ENCODE assay signal across 25 cellular contexts in the genomic region with DNA sequence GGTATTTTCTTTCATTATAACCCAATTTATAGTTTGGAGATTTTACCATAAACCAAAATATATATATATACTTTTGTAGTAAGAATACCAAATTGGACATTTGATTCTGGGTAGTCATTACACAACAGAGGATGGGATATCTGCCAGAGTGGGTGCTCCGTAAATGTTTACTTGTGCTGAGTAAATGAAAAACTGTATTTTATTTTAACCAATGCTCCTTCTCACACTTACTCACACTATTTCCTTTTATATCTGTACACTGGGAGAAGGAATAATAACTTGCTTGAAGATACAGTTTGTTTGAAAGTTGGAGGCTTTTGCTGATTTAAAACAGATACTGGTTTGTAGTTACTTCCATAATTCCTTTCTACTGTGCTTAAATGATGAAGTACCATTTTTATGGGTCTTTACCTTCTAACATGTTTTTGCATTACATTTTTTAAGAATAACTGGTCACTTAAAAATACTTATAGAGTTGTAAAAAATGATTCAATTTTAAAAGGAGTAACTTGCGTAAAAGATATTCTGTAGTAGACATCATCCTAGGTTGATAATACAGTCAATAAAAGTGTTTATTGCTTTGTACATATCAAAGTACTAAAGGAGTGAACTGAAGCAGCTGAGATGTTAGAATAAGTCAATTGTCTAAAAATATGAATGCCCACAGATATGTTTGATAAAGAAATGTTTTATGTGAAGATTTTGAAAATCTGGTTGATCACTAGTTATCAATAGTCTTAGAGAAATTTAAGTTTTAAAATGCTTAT.
A peak's percentile ranks its signal among the peaks of the same experiment; 100 is the strongest.
DNase-seq lines count a peak whose midpoint lies in the region; ATAC-seq and TF ChIP-seq lines count a peak whose summit lies in the region.
"Had no signal": no experiment of that assay in that cellular context is flagged by ENCODE, and none has a peak within 500 bp of the region (broad histone marks: within the 10 kb centered on the region; RNA-seq: fewer than 3 reads in every experiment).

No MANE protein-coding gene starts in this region.

- H3K36me3 Mint-ChIP-seq in natural killer cell treated with Interleukin-12 subunit alpha and Interleukin-12 subunit beta and Interleukin-15 and Interleukin-18, amount 100 ng/mL, for 72 hours: peaks cover 8% of the 10 kb centered on the region

- no peaks in the 10 kb centered on the region for H3F3A ChIP-seq in GM23248 (ENCODE audit: insufficient read depth)

- no peaks in the 10 kb centered on the region for H3K9me2 ChIP-seq in GM23248 (ENCODE audit: insufficient read depth)

- no peaks in the 10 kb centered on the region for H3K27me3 ChIP-seq in GM23248 (replicated peaks; ENCODE audit: insufficient read depth)
- H3K27me3 ChIP-seq in dorsolateral prefrontal cortex: no peaks in the 10 kb centered on the region
- no peaks in the 10 kb centered on the region for H3K27me3 ChIP-seq in A673 (replicated peaks; ENCODE audit: insufficient read depth, low read depth, low read length, poor library complexity)

- CTCF ChIA-PET in A673 (lab: Charles Lee): no interaction called here

- ATAC-seq in natural killer cell treated with Interleukin-12 subunit alpha and Interleukin-12 subunit beta and Interleukin-15 and Interleukin-18, amount 100 ng/mL, for 72 hours: no peak
- no peak for ATAC-seq in GM19463 (IDR thresholded peaks at IDR 0.05; ENCODE audit: unreplicated experiment)
- ATAC-seq: activated T-cell treated with anti-CD3 and anti-CD28 coated beads, Interleukin-2, amount 50 U/mL, for 4 hours; sciatic nerve had no signal

- no peak overlapping the region for H2AFZ ChIP-seq in GM23248
- H2AFZ ChIP-seq: parathyroid adenoma had no signal

- H3K4me1 Mint-ChIP-seq in natural killer cell treated with Interleukin-12 subunit alpha and Interleukin-12 subunit beta and Interleukin-15 and Interleukin-18, amount 100 ng/mL, for 72 hours (ENCODE audit: low read depth in 2 of 2): peaks cover 32 to 41% of the 10 kb centered on the region in 2 donors
- H3K4me1 Mint-ChIP-seq: nephron had no signal

- H3K4me1 ChIP-seq in GM23248 (ENCODE audit: insufficient read depth) (peaks cover 9% of the 10 kb centered on the region; the same call in 1 of the 2 replicates), A673 (ENCODE audit: insufficient read depth, low read length, poor library complexity, severe bottlenecking) (peaks cover 6% of the 10 kb centered on the region)

- intact Hi-C loops in dorsolateral prefrontal cortex (cut with DNase I): no loop called here
- intact Hi-C loops in posterior vena cava (cut with DNase I): no loop called here
- intact Hi-C loops in A673 (cut with micrococcal nuclease; ENCODE audit: unreplicated experiment): no loop called here

- TF ChIP-seq CTCF in foreskin fibroblast (IDR thresholded peaks at IDR 0.05; ENCODE audit: low read depth, low read length) (no peak), dorsolateral prefrontal cortex (IDR thresholded peaks at IDR 0.05 in 54 of 56, conservative IDR thresholded peaks at IDR 0.05 in 2 of 56; ENCODE audit: low read depth in 1 of 56, partially characterized antibody in 56 of 56) (no peak), A673 (conservative IDR thresholded peaks at IDR 0.05; ENCODE audit: low read depth, low read length) (no peak)

- 70 to 74% methylated on average over 2 of the region's 2 CpGs for WGBS in GM23248 (ENCODE audit: low coverage in 1 of 2, low lambda C conversion rate in 2 of 2, missing lambda C conversion rate in 2 of 2), 2 experiments

- H3K9ac ChIP-seq in GM23248: no peak overlapping the region
- H3K9ac ChIP-seq: parathyroid adenoma had no signal

- no peaks in the 10 kb centered on the region for H4K20me1 ChIP-seq in GM23248 (ENCODE audit: insufficient read depth)

- no peaks in the 10 kb centered on the region for H3K27me3 Mint-ChIP-seq in natural killer cell treated with Interleukin-12 subunit alpha and Interleukin-12 subunit beta and Interleukin-15 and Interleukin-18, amount 100 ng/mL, for 72 hours
- H3K27me3 Mint-ChIP-seq: CD4-positive, alpha-beta T cell had no signal

- in situ Hi-C loops in GM23248 (cut with MboI): no loop called here

- H3K9me3 ChIP-seq in GM23248 (ENCODE audit: low read depth): no peaks in the 10 kb centered on the region
- peaks cover 14% of the 10 kb centered on the region for H3K9me3 ChIP-seq in A673 (ENCODE audit: low read depth, low read length, poor library complexity, severe bottlenecking)

- POLR2A ChIA-PET in A673 (lab: Charles Lee; ENCODE audit: low non-redundant PET): no interaction called here

- no peak overlapping the region for H3K4me2 ChIP-seq in GM23248 (ENCODE audit: unreplicated experiment)

- no TSS peak for BruUV-seq in A673 (replicated peaks; lab: Mats Ljungman, UMichigan)

- H3K4me3 ChIP-seq in GM23248 (no peak overlapping the region), foreskin fibroblast (ENCODE audit: low read depth in 1 of 2, low read length in 2 of 2) (no peak overlapping the region), dorsolateral prefrontal cortex (no peak overlapping the region), A673 (ENCODE audit: low read depth, low read length, poor library complexity, severe bottlenecking) (no peak overlapping the region)

- DNase-seq in GM23248: peak; percentile 16
- DNase-seq in amniotic epithelial cell (ENCODE audit: low read depth): peak; percentile 13
- DNase-seq in foreskin fibroblast: peak; percentile 18 to 60
- no peak for DNase-seq in natural killer cell treated with Interleukin-12 subunit alpha and Interleukin-12 subunit beta and Interleukin-15 and Interleukin-18, amount 100 ng/mL, for 72 hours (ENCODE audit: low spot score)
- no peak for DNase-seq in dorsolateral prefrontal cortex
- no peak for DNase-seq in posterior vena cava (ENCODE audit: low spot score)
- no peak for DNase-seq in A673 (ENCODE audit: low spot score)
- DNase-seq: activated CD4-positive, alpha-beta T cell treated with anti-CD3 and anti-CD28 coated beads for 1 hour; activated CD8-positive, alpha-beta memory T cell treated with anti-CD3 and anti-CD28 coated beads for 24 hours; activated naive CD4-positive, alpha-beta T cell treated with anti-CD3 and anti-CD28 coated beads for 36 hours; activated T-cell treated with anti-CD3 and anti-CD28 coated beads, Interleukin-2, amount 50 U/mL, for 4 hours; aorta; caudate nucleus; CD4-positive, alpha-beta T cell; erythroblast; KBM-7; mesendoderm; NCI-H187 treated with DMSO at 0.1 percent for 48 hours; OCI-M1; SHP77 treated with DMSO at 0.1 percent for 48 hours; SW 1271 had no signal

- H3K27ac ChIP-seq in GM23248 (no peak overlapping the region), dorsolateral prefrontal cortex (no peak overlapping the region), A673 (ENCODE audit: low read depth, low read length, poor library complexity, severe bottlenecking) (no peak overlapping the region)
- H3K27ac ChIP-seq: parathyroid adenoma had no signal

- peak overlapping the region; percentile 41 to 75 for H3K27ac Mint-ChIP-seq in natural killer cell treated with Interleukin-12 subunit alpha and Interleukin-12 subunit beta and Interleukin-15 and Interleukin-18, amount 100 ng/mL, for 72 hours
- H3K27ac Mint-ChIP-seq: activated naive CD4-positive, alpha-beta T cell treated with anti-CD3 and anti-CD28 coated beads for 36 hours; CD4-positive, alpha-beta T cell; nephron had no signal

- H3K4me3 Mint-ChIP-seq in natural killer cell treated with Interleukin-12 subunit alpha and Interleukin-12 subunit beta and Interleukin-15 and Interleukin-18, amount 100 ng/mL, for 72 hours: no peak overlapping the region
- H3K4me3 Mint-ChIP-seq: activated naive CD4-positive, alpha-beta T cell treated with anti-CD3 and anti-CD28 coated beads for 36 hours; activated T-cell treated with anti-CD3 and anti-CD28 coated beads, Interleukin-2, amount 50 U/mL, for 4 hours; CD4-positive, alpha-beta T cell; nephron had no signal

- H3K79me2 ChIP-seq in GM23248 (ENCODE audit: insufficient read depth): peaks cover 39% of the 10 kb centered on the region

- no peaks in the 10 kb centered on the region for H3K9me3 Mint-ChIP-seq in natural killer cell treated with Interleukin-12 subunit alpha and Interleukin-12 subunit beta and Interleukin-15 and Interleukin-18, amount 100 ng/mL, for 72 hours
- H3K9me3 Mint-ChIP-seq: CD4-positive, alpha-beta T cell had no signal

- H3K36me3 ChIP-seq in GM23248 (ENCODE audit: low read depth) (peaks cover 18% of the 10 kb centered on the region; the same call in 1 of the 2 replicates), A673 (ENCODE audit: insufficient read depth, low read length, poor library complexity, severe bottlenecking) (no peaks in the 10 kb centered on the region)

Comparison
In these comparisons a context has a peak if more than half of its experiments do, and no peak if none do; other contexts are left out.
1. DNase-seq: peak in GM23248 (single experiment), amniotic epithelial cell (single experiment) and foreskin fibroblast (2 of 2); none in natural killer cell treated with Interleukin-12 subunit alpha and Interleukin-12 subunit beta and Interleukin-15 and Interleukin-18, amount 100 ng/mL, for 72 hours (single experiment), dorsolateral prefrontal cortex (0 of 10), posterior vena cava (single experiment) and A673 (single experiment).